ENCODE assay signal across 8 cellular contexts in the genomic region with DNA sequence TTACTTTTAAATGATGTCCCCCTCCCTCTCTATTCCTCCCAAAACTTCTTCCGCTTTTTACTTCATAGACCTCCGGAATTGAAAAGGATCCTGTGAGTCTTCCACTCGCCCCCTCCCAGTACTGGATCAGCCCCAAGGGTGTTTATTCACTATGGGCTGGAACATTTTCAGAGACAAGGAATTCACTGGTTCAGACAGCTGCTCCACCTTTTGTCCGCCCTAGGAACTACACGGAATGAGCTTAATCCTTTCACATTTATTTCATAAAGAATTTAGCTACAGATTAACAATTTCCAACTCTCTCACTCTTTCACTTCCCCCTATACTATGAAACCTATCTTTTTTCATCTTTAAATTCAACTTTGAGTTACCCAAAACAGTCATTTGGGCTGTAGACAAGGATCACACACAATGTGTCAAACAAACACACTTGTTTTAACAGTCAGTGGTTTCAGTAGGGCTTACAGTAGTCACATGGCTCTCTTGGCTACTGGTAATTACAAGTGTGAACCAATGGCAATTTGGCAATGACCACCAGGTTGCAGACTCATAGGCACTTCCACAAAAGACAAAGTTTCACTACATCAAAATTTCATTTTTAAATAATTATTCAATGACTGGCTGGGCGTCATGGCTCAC. TPM values are rescaled to one million over a fixed set of nuclear protein-coding genes. Genes with fewer than 3 reads are reported as not detected.
A peak's percentile ranks its signal among the peaks of the same experiment; 100 is the strongest.
DNase-seq lines count a peak whose midpoint lies in the region; ATAC-seq and TF ChIP-seq lines count a peak whose summit lies in the region.

No MANE protein-coding gene starts in this region.

- H3K9me3 Mint-ChIP-seq in activated naive CD4-positive, alpha-beta T cell treated with anti-CD3 and anti-CD28 coated beads for 36 hours: no peaks in the 10 kb centered on the region
- H3K9me3 Mint-ChIP-seq in MCF 10A (ENCODE audit: unreplicated experiment): no peaks in the 10 kb centered on the region

- CTCF ChIA-PET in activated naive CD4-positive, alpha-beta T cell treated with anti-CD3 and anti-CD28 coated beads for 36 hours (lab: Charles Lee): interaction anchor here (0.6 to 1.0 kb wide), 3 partner anchors 14 to 1501 kb away, joined by 4 read pairs; no protein-coding TSS in a partner anchor
- CTCF ChIA-PET in MCF 10A (lab: Yijun Ruan, JAX): interaction anchor here (0.6 to 1.8 kb wide), 11 partner anchors 8 to 482 kb away, joined by 3 to 9 read pairs (median 4); partner anchors contain the start of genes CDKN3 and GCH1

- TF ChIP-seq CTCF in MCF 10A (IDR thresholded peaks at IDR 0.05; ENCODE audit: unreplicated experiment) (peak; percentile 48), left lung (IDR thresholded peaks at IDR 0.05) (peak; percentile 19 to 58)

- no peak overlapping the region for H3K27ac Mint-ChIP-seq in activated naive CD4-positive, alpha-beta T cell treated with anti-CD3 and anti-CD28 coated beads for 36 hours
- H3K27ac Mint-ChIP-seq in MCF 10A (ENCODE audit: low read depth, unreplicated experiment): no peak overlapping the region

- peaks cover 10% of the 10 kb centered on the region for H3K4me1 Mint-ChIP-seq in activated naive CD4-positive, alpha-beta T cell treated with anti-CD3 and anti-CD28 coated beads for 36 hours (ENCODE audit: low read depth)
- H3K4me1 Mint-ChIP-seq in MCF 10A (ENCODE audit: insufficient read depth, unreplicated experiment): peaks cover 8% of the 10 kb centered on the region

- no peaks in the 10 kb centered on the region for H3K27me3 Mint-ChIP-seq in activated naive CD4-positive, alpha-beta T cell treated with anti-CD3 and anti-CD28 coated beads for 36 hours (ENCODE audit: low read depth)
- H3K27me3 Mint-ChIP-seq in MCF 10A (ENCODE audit: insufficient read depth, unreplicated experiment): no peaks in the 10 kb centered on the region

- no peak overlapping the region for H3K4me3 ChIP-seq in left lung

- intact Hi-C loops in activated naive CD4-positive, alpha-beta T cell treated with anti-CD3 and anti-CD28 coated beads for 36 hours (cut with micrococcal nuclease): no loop called here
- intact Hi-C loops in MCF 10A (cut with micrococcal nuclease): loop anchor here (1.0 kb wide), 1 partner anchor 54 kb away; no protein-coding TSS in a partner anchor
- intact Hi-C loops in left lung (cut with DNase I): no loop called here

- no peak overlapping the region for H3K4me3 Mint-ChIP-seq in activated naive CD4-positive, alpha-beta T cell treated with anti-CD3 and anti-CD28 coated beads for 36 hours
- no peak overlapping the region for H3K4me3 Mint-ChIP-seq in MCF 10A (ENCODE audit: unreplicated experiment)

- H3K9me3 ChIP-seq in left lung: no peaks in the 10 kb centered on the region

- no peaks in the 10 kb centered on the region for H3K4me1 ChIP-seq in left lung

- peaks cover 0 to 16% of the 10 kb centered on the region in 2 donors for H3K36me3 ChIP-seq in left lung

- H3K36me3 Mint-ChIP-seq in activated naive CD4-positive, alpha-beta T cell treated with anti-CD3 and anti-CD28 coated beads for 36 hours (ENCODE audit: low read depth): peaks cover 2% of the 10 kb centered on the region
- peaks cover 9% of the 10 kb centered on the region for H3K36me3 Mint-ChIP-seq in MCF 10A (ENCODE audit: insufficient read depth, unreplicated experiment)

- POLR2A ChIA-PET in MCF 10A (lab: Yijun Ruan, JAX): interaction anchor here (0.8 to 0.9 kb wide), 4 partner anchors 12 to 89 kb away, joined by 3 to 4 read pairs (median 4); partner anchors contain the start of gene CGRRF1

- no peak overlapping the region for H3K27ac ChIP-seq in left lung

- ATAC-seq in left lung: peak; percentile 89

- no TSS peak for BruUV-seq in MCF 10A (replicated peaks; lab: Mats Ljungman, UMichigan)

- peak; percentile 37 for DNase-seq in activated naive CD4-positive, alpha-beta T cell treated with anti-CD3 and anti-CD28 coated beads for 36 hours
- DNase-seq in activated naive CD4-positive, alpha-beta T cell treated with anti-CD3 and anti-CD28 coated beads, Interleukin-2, amount 50 U/mL, for 16 hours: no peak
- DNase-seq in MV-4-11 (lab: John Stamatoyannopoulos, UW) (peak; percentile 76), MCF 10A (ENCODE audit: unreplicated experiment) (peak; percentile 59), left lung (no peak), NCI-H226 (no peak), mesenteric fat pad (ENCODE audit: low spot score) (no peak), cortex of kidney (lab: John Stamatoyannopoulos, UW) (no peak)

- no peaks in the 10 kb centered on the region for H3K27me3 ChIP-seq in left lung

RNA-seq across cellular contexts. Expression of gene CNIH1, which starts 20.6 kb away (rescaled TPM):
- total RNA-seq in activated naive CD4-positive, alpha-beta T cell treated with anti-CD3 and anti-CD28 coated beads for 36 hours: 10 to 100 TPM; 68.1 to 78.4 TPM
- total RNA-seq in MCF 10A (2022) (217 and 228 TPM in 2 replicates), left lung (100 to 1,000 TPM; 124 to 145 TPM), mesenteric fat pad (101 TPM)

RNA-seq across cellular contexts. Expression of gene CDKN3, which starts 23.8 kb away (rescaled TPM):
- total RNA-seq in activated naive CD4-positive, alpha-beta T cell treated with anti-CD3 and anti-CD28 coated beads for 36 hours: 100 to 1,000 TPM in 1 of 2 experiments, 10 to 100 TPM in 1; 96.5 to 101 TPM
- total RNA-seq in MCF 10A (2022): 66.4 and 66.5 TPM in 2 replicates
- 10 to 100 TPM in 1 of 2 donors, 1 to 10 TPM in 1; 2.7 to 12.7 TPM for total RNA-seq in left lung
- total RNA-seq in mesenteric fat pad: 1.7 TPM

Comparison
In these comparisons a context has a peak if more than half of its experiments do, and no peak if none do; other contexts are left out.
1. DNase-seq: peak in activated naive CD4-positive, alpha-beta T cell treated with anti-CD3 and anti-CD28 coated beads for 36 hours (single experiment), MV-4-11 (single experiment) and MCF 10A (single experiment); none in activated naive CD4-positive, alpha-beta T cell treated with anti-CD3 and anti-CD28 coated beads, Interleukin-2, amount 50 U/mL, for 16 hours (single experiment), left lung (0 of 2), NCI-H226 (single experiment), mesenteric fat pad (single experiment) and cortex of kidney (single experiment).